ENCODE assay signal across 8 cellular contexts in genomic region chr17:29760279-29760721, GRCh38.
DNase-seq lines count a peak whose midpoint lies in the region; ATAC-seq and FAIRE-seq lines count a peak whose summit lies in the region.

No MANE protein-coding gene starts in this region.

- no peaks in the 10 kb centered on the region for H3K9me3 Mint-ChIP-seq in activated naive CD4-positive, alpha-beta T cell treated with anti-CD3 and anti-CD28 coated beads, Interleukin-2, amount 50 U/mL, for 24 hours

- H3K9ac ChIP-seq in iPS-15b (ENCODE audit: low read depth, low read length) = no peak overlapping the region

- DNase-seq in Caki2 (ENCODE audit: low read depth) (peak; percentile 49), H4 (ENCODE audit: low spot score) (peak; percentile 8), RCC 7860 (ENCODE audit: low spot score) (peak; percentile 7), NCI-H1694 treated with DMSO at 0.1 percent for 48 hours (lab: John Stamatoyannopoulos, UW) (no peak)
- peak; percentile 9 to 27 (median 16) for DNase-seq in stimulated activated CD4-positive, alpha-beta T cell treated with anti-CD3 and anti-CD28 coated beads, Interleukin-1b, Interleukin-23, amount 100 ng/mL, for 24 hours (ENCODE audit: low read depth in 4 of 4, low spot score in 1 of 4)

- no peaks in the 10 kb centered on the region for H3K4me1 ChIP-seq in iPS-15b (ENCODE audit: control insufficient read depth, insufficient read depth, low read length)

- H3K9me3 ChIP-seq in iPS-15b (ENCODE audit: control insufficient read depth, insufficient read depth, low read length) = no peaks in the 10 kb centered on the region

- H3K27ac Mint-ChIP-seq in activated naive CD4-positive, alpha-beta T cell treated with anti-CD3 and anti-CD28 coated beads, Interleukin-2, amount 50 U/mL, for 24 hours = peak overlapping the region; percentile 88

- no peaks in the 10 kb centered on the region for H3K36me3 Mint-ChIP-seq in activated naive CD4-positive, alpha-beta T cell treated with anti-CD3 and anti-CD28 coated beads, Interleukin-2, amount 50 U/mL, for 24 hours

- H3K4me3 ChIP-seq in iPS-15b (ENCODE audit: low read depth, low read length) = peak overlapping the region; percentile 82

- no peak for ATAC-seq in HG02884 (IDR thresholded peaks at IDR 0.05; ENCODE audit: unreplicated experiment)

- FAIRE-seq in RCC 7860 (lab: Jason Lieb, UNC) = no peak

- peaks cover 40% of the 10 kb centered on the region for H3K4me1 Mint-ChIP-seq in activated naive CD4-positive, alpha-beta T cell treated with anti-CD3 and anti-CD28 coated beads, Interleukin-2, amount 50 U/mL, for 24 hours

- H3K27me3 ChIP-seq in iPS-15b (ENCODE audit: control insufficient read depth, insufficient read depth, low read length) = peaks cover 11% of the 10 kb centered on the region

- in situ Hi-C loops in Caki2 (cut with HindIII; ENCODE audit: low pct_unique_long_range_greater_than_20kb, low sequenced_read_pairs) = loop anchor here (25.0 kb wide), 1 partner anchor 98 kb away; no protein-coding TSS in a partner anchor

- H3K27me3 Mint-ChIP-seq in activated naive CD4-positive, alpha-beta T cell treated with anti-CD3 and anti-CD28 coated beads, Interleukin-2, amount 50 U/mL, for 24 hours = no peaks in the 10 kb centered on the region

- H3K36me3 ChIP-seq in iPS-15b (ENCODE audit: control insufficient read depth, insufficient read depth, low read length) = no peaks in the 10 kb centered on the region

- peak overlapping the region; percentile 90 for H3K4me3 Mint-ChIP-seq in activated naive CD4-positive, alpha-beta T cell treated with anti-CD3 and anti-CD28 coated beads, Interleukin-2, amount 50 U/mL, for 24 hours
